Comparison of ENCODE assay signal across 12 cellular contexts in genomic region chr15:61768131-61768530, GRCh38.
DNase-seq lines count a peak whose midpoint lies in the region; ATAC-seq and TF ChIP-seq lines count a peak whose summit lies in the region.
"Had no signal": no experiment of that assay in that cellular context is flagged by ENCODE, and none has a peak within 500 bp of the region (broad histone marks: within the 10 kb centered on the region; RNA-seq: fewer than 3 reads in every experiment).

No MANE protein-coding gene starts in this region.

- in situ Hi-C loops in mammary epithelial cell (cut with MboI; ENCODE audit: low sequenced_read_pairs in 2 of 2), result no loop called here

- no peak for TF ChIP-seq CTCF in mammary epithelial cell (conservative IDR thresholded peaks at IDR 0.05 in 1 of 2, IDR thresholded peaks at IDR 0.05 in 1 of 2; ENCODE audit: extremely low read depth in 1 of 2, insufficient read depth in 1 of 2, low read depth in 1 of 2, low read length in 2 of 2)
- no peak for TF ChIP-seq CTCF in osteoblast (IDR thresholded peaks at IDR 0.05; ENCODE audit: extremely low read depth, low read depth, low read length)

- H3K36me3 ChIP-seq in mammary epithelial cell (ENCODE audit: insufficient read depth, low read length) (no peaks in the 10 kb centered on the region), osteoblast (ENCODE audit: insufficient read depth, low read length) (no peaks in the 10 kb centered on the region)

- ATAC-seq in esophagus mucosa, result peak; percentile 48
- no peak for ATAC-seq in HG03354 (IDR thresholded peaks at IDR 0.05; ENCODE audit: poor library complexity, severe bottlenecking, unreplicated experiment)
- ATAC-seq in activated CD4-positive, CD25-positive, alpha-beta regulatory T cell treated with anti-CD3 and anti-CD28 coated beads, Interleukin-2, amount 50 U/mL, for 24 hours, result no peak
- ATAC-seq: A549 had no signal

- peaks cover 6% of the 10 kb centered on the region for H3K4me1 ChIP-seq in mammary epithelial cell (ENCODE audit: insufficient read depth, low read length)
- no peaks in the 10 kb centered on the region for H3K4me1 ChIP-seq in osteoblast (ENCODE audit: insufficient read depth, low read length)
- H3K4me1 ChIP-seq: A549, Caco-2 had no signal

- BruUV-seq in mammary epithelial cell (replicated peaks; lab: Mats Ljungman, UMichigan), result no TSS peak

- H3K79me2 ChIP-seq in mammary epithelial cell (ENCODE audit: insufficient read depth, low read length) (no peaks in the 10 kb centered on the region), osteoblast (ENCODE audit: insufficient read depth, low read length) (no peaks in the 10 kb centered on the region)

- H3K27me3 ChIP-seq in mammary epithelial cell (ENCODE audit: insufficient read depth, low read length), result no peaks in the 10 kb centered on the region
- H3K27me3 ChIP-seq in osteoblast (ENCODE audit: insufficient read depth, low read length), result peaks cover 3% of the 10 kb centered on the region

- H2AFZ ChIP-seq in mammary epithelial cell (ENCODE audit: low read depth, low read length) (no peak overlapping the region), osteoblast (ENCODE audit: low read length) (no peak overlapping the region)

- H4K20me1 ChIP-seq in mammary epithelial cell (ENCODE audit: insufficient read depth, low read length), result no peaks in the 10 kb centered on the region
- H4K20me1 ChIP-seq in osteoblast (ENCODE audit: insufficient read depth, low read length), result no peaks in the 10 kb centered on the region

- H3K4me2 ChIP-seq in mammary epithelial cell (ENCODE audit: insufficient read depth, low read depth, low read length) (no peak overlapping the region), osteoblast (ENCODE audit: insufficient read depth, low read length) (no peak overlapping the region)
- H3K4me2 ChIP-seq: A549 had no signal

- intact Hi-C loops in mammary epithelial cell (cut with micrococcal nuclease), result no loop called here

- dilution Hi-C loops in mammary epithelial cell (cut with HindIII; ENCODE audit: low sequenced_read_pairs), result no loop called here

- no peak overlapping the region for H3K27ac ChIP-seq in mammary epithelial cell (ENCODE audit: insufficient read depth, low read depth, low read length)
- no peak overlapping the region for H3K27ac ChIP-seq in osteoblast (ENCODE audit: low read depth, low read length)
- H3K27ac ChIP-seq: A549, C4-2B had no signal

- H3K9me3 ChIP-seq in mammary epithelial cell (replicated peaks; ENCODE audit: insufficient read depth, low read length) (no peaks in the 10 kb centered on the region), osteoblast (ENCODE audit: low read depth, low read length) (no peaks in the 10 kb centered on the region)
- H3K9me3 ChIP-seq: A549, Caco-2 had no signal

- H3K4me3 ChIP-seq in mammary epithelial cell (replicated peaks in 1 of 3; ENCODE audit: insufficient read depth in 1 of 3, low read depth in 2 of 3, low read length in 3 of 3) (no peak overlapping the region), osteoblast (ENCODE audit: insufficient read depth, low read length) (no peak overlapping the region)
- H3K4me3 ChIP-seq: A549 had no signal

- 70% methylated on average over 2 of the region's 2 CpGs for WGBS in mammary epithelial cell (ENCODE audit: low coverage, missing lambda C conversion rate)

- CTCF ChIA-PET in mammary epithelial cell (lab: Charles Lee; ENCODE audit: low non-redundant PET), result no interaction called here

- peak; percentile 39 for DNase-seq in mammary epithelial cell
- peak; percentile 22 for DNase-seq in osteoblast (ENCODE audit: insufficient read length, low spot score, missing footprints)
- DNase-seq in activated CD8-positive, alpha-beta memory T cell treated with anti-CD3 and anti-CD28 coated beads, Interleukin-2, amount 50 U/mL, for 48 hours, result no peak
- DNase-seq: AML-193; Caco-2; CD4-positive, alpha-beta T cell; H9 had no signal

- H3K9ac ChIP-seq in mammary epithelial cell (ENCODE audit: insufficient read depth, low read length), result no peak overlapping the region
